ENCODE assay signal across 9 cellular contexts in the genomic region with DNA sequence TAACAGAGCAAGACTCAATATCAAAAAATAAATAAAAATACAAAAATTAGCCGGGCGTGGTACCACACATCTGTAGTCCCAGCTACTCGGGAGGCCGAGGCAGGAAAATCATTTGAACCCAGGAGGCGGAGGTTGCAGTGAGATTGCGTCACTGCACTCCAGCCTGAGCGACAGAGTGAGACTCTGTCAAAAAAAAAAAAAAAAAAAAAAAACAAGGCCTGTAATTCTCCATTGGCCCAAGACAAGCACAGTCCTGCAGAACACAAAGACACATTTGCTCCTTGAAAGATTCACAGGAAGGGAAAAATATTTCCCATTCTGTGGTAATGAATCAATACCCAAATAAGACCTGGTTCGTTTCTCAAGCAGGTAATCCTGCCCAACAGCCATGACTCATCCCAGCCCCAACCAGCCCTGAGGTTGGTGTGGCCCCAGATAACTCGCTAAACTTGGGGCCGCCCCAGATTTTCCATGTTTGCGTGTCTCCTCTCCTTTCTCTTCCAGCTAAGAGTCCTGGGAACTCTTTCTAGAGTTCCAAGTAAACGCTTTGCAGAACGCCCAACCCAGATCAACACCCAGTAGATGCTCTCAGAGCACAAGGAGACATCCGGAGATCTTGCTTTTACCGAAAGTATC. TPM values are rescaled to one million over a fixed set of nuclear protein-coding genes. Genes with fewer than 3 reads are reported as not detected.
DNase-seq lines count a peak whose midpoint lies in the region; ATAC-seq and TF ChIP-seq lines count a peak whose summit lies in the region.
"Had no signal": no experiment of that assay in that cellular context is flagged by ENCODE, and none has a peak within 500 bp of the region (broad histone marks: within the 10 kb centered on the region; RNA-seq: fewer than 3 reads in every experiment).

No MANE protein-coding gene starts in this region.

- no peak overlapping the region for H3K4me3 Mint-ChIP-seq in H9
- no peak overlapping the region for H3K4me3 Mint-ChIP-seq in stimulated activated naive CD8-positive, alpha-beta T cell treated with anti-CD3 and anti-CD28 coated beads, Interleukin-15, amount 100 ng/mL, for 72 hours
- H3K4me3 Mint-ChIP-seq: activated naive CD4-positive, alpha-beta T cell treated with anti-CD3 and anti-CD28 coated beads, Interleukin-2, amount 50 U/mL, for 24 hours had no signal

- intact Hi-C loops in ascending aorta (cut with DNase I): no loop called here

- no peak overlapping the region for H3K23ac ChIP-seq in H9 (ENCODE audit: insufficient read length, low read depth, low read length)

- H3K56ac ChIP-seq in H9 (ENCODE audit: insufficient read length, low read depth, low read length): no peak overlapping the region

- H3K27me3 Mint-ChIP-seq in H9 (ENCODE audit: low read depth): 0 out of 2 replicates have a peak, but pooled peaks cover 1% of the 10 kb centered on the region
- no peaks in the 10 kb centered on the region for H3K27me3 Mint-ChIP-seq in stimulated activated naive CD8-positive, alpha-beta T cell treated with anti-CD3 and anti-CD28 coated beads, Interleukin-15, amount 100 ng/mL, for 72 hours
- H3K27me3 Mint-ChIP-seq: activated naive CD4-positive, alpha-beta T cell treated with anti-CD3 and anti-CD28 coated beads, Interleukin-2, amount 50 U/mL, for 24 hours had no signal

- no peak overlapping the region for H4K91ac ChIP-seq in H9 (ENCODE audit: insufficient read length, low read depth, low read length)

- no peak overlapping the region for H3K18ac ChIP-seq in H9 (ENCODE audit: insufficient read length, low read depth, low read length)

- no peak overlapping the region for H2BK5ac ChIP-seq in H9 (ENCODE audit: insufficient read length, low read length)

- peaks cover 16 to 19% of the 10 kb centered on the region in 2 experiments for H3K4me1 Mint-ChIP-seq in H9
- H3K4me1 Mint-ChIP-seq in stimulated activated naive CD8-positive, alpha-beta T cell treated with anti-CD3 and anti-CD28 coated beads, Interleukin-15, amount 100 ng/mL, for 72 hours: peaks cover 55% of the 10 kb centered on the region

- no peak for TF ChIP-seq CTCF in H9 (conservative IDR thresholded peaks at IDR 0.05)
- no peak for TF ChIP-seq CTCF in RWPE2 (IDR thresholded peaks at IDR 0.05; ENCODE audit: poor library complexity, severe bottlenecking)
- no peak for TF ChIP-seq CTCF in foreskin keratinocyte (conservative IDR thresholded peaks at IDR 0.05)
- TF ChIP-seq CTCF in ascending aorta (IDR thresholded peaks at IDR 0.05): no peak

- H3K36me3 Mint-ChIP-seq in H9 (ENCODE audit: insufficient read depth in 1 of 3, low read depth in 3 of 3): 0 out of 7 replicates have a peak, but pooled peaks cover 0 to 4% (median 0%) of the 10 kb centered on the region in 3 experiments
- H3K36me3 Mint-ChIP-seq: activated naive CD4-positive, alpha-beta T cell treated with anti-CD3 and anti-CD28 coated beads, Interleukin-2, amount 50 U/mL, for 24 hours had no signal

- no peak overlapping the region for H2BK20ac ChIP-seq in H9 (ENCODE audit: low read depth, low read length, poor library complexity, severe bottlenecking)

- DNase-seq in H9 (no peak), RWPE2 (ENCODE audit: low spot score) (peak; percentile 98), foreskin keratinocyte (peak; percentile 99 to 100), ecto neural progenitor cell (ENCODE audit: low spot score) (no peak), ascending aorta (ENCODE audit: low spot score in 2 of 2) (no peak), NCI-H1092 treated with DMSO at 0.1 percent for 48 hours (lab: John Stamatoyannopoulos, UW) (no peak)
- DNase-seq in stimulated activated naive CD8-positive, alpha-beta T cell treated with anti-CD3 and anti-CD28 coated beads, Interleukin-15, amount 100 ng/mL, for 72 hours: peak in 1 of 2 donors; percentile 21
- DNase-seq: NCI-H524 treated with DMSO at 0.1 percent for 48 hours had no signal

- H3K36me3 ChIP-seq in RWPE2 (ENCODE audit: low read depth) (no peaks in the 10 kb centered on the region), ascending aorta (no peaks in the 10 kb centered on the region)

- H3K27ac ChIP-seq in H9 (ENCODE audit: insufficient read length, low read depth, low read length) (no peak overlapping the region), RWPE2 (ENCODE audit: poor library complexity, severe bottlenecking) (peak overlapping the region; percentile 97), foreskin keratinocyte (peak overlapping the region; percentile 94), ascending aorta (peak overlapping the region in 1 of 2 donors; percentile 22)

- no peak overlapping the region for H2BK120ac ChIP-seq in H9 (ENCODE audit: low read depth, low read length, poor library complexity, severe bottlenecking)

- H3K4me2 ChIP-seq in H9 (ENCODE audit: insufficient read depth, insufficient read length, low read length): no peak overlapping the region

- H3K9ac ChIP-seq in H9 (ENCODE audit: extremely low read depth, insufficient read length, low read length): no peak overlapping the region

- H3K27me3 ChIP-seq in H9 (ENCODE audit: insufficient read depth, low read length) (no peaks in the 10 kb centered on the region), RWPE2 (ENCODE audit: insufficient read depth, poor library complexity, severe bottlenecking) (no peaks in the 10 kb centered on the region), foreskin keratinocyte (no peaks in the 10 kb centered on the region), ascending aorta (no peaks in the 10 kb centered on the region)

- no peak overlapping the region for H3K4ac ChIP-seq in H9 (ENCODE audit: low read depth, low read length)

- H3K9me3 ChIP-seq in H9 (ENCODE audit: control insufficient read depth, low read depth, low read length) (no peaks in the 10 kb centered on the region), RWPE2 (ENCODE audit: severe bottlenecking) (no peaks in the 10 kb centered on the region), ascending aorta (no peaks in the 10 kb centered on the region)

- no peak overlapping the region for H4K8ac ChIP-seq in H9 (replicated peaks; ENCODE audit: insufficient read length, low read depth, low read length)

- H3K4me1 ChIP-seq in H9 (ENCODE audit: insufficient read depth, low read length) (no peaks in the 10 kb centered on the region), RWPE2 (ENCODE audit: insufficient read depth, poor library complexity, severe bottlenecking) (peaks cover 24% of the 10 kb centered on the region), foreskin keratinocyte (peaks cover 13% of the 10 kb centered on the region), ascending aorta (peaks cover 6 to 7% of the 10 kb centered on the region in 2 donors)

- no peak overlapping the region for H3T11ph ChIP-seq in H9 (ENCODE audit: low read length)

- no CpG with 5 or more reads among the region's 15 CpGs for WGBS in H9 (ENCODE audit: extremely low coverage, insufficient read length, low lambda C conversion rate)

- H2BK12ac ChIP-seq in H9 (ENCODE audit: insufficient read length, low read depth, low read length): no peak overlapping the region

- H3K23me2 ChIP-seq in H9 (ENCODE audit: insufficient read length, low read depth, low read length, poor library complexity, severe bottlenecking): no peaks in the 10 kb centered on the region

- H4K5ac ChIP-seq in H9 (ENCODE audit: insufficient read length, low read depth, low read length): no peak overlapping the region

- H3K79me2 ChIP-seq in H9 (ENCODE audit: insufficient read depth, low read length): no peaks in the 10 kb centered on the region

- no peaks in the 10 kb centered on the region for H3K79me1 ChIP-seq in H9 (ENCODE audit: insufficient read depth, low read depth, low read length, poor library complexity, severe bottlenecking)

- H2AK5ac ChIP-seq in H9 (ENCODE audit: insufficient read length, low read length): no peak overlapping the region

- H3K27ac Mint-ChIP-seq in H9: peak overlapping the region in 2 of 3 experiments; percentile 47 to 78; a peak in 2 of 7 replicates
- H3K27ac Mint-ChIP-seq in stimulated activated naive CD8-positive, alpha-beta T cell treated with anti-CD3 and anti-CD28 coated beads, Interleukin-15, amount 100 ng/mL, for 72 hours: no peak overlapping the region
- H3K27ac Mint-ChIP-seq: activated naive CD4-positive, alpha-beta T cell treated with anti-CD3 and anti-CD28 coated beads, Interleukin-2, amount 50 U/mL, for 24 hours had no signal

- ATAC-seq in RWPE2 (ENCODE audit: low read depth): peak; percentile 94
- peak; percentile 94 for ATAC-seq in foreskin keratinocyte
- peak; percentile 51 for ATAC-seq in stimulated activated naive CD8-positive, alpha-beta T cell treated with anti-CD3 and anti-CD28 coated beads, Interleukin-15, amount 100 ng/mL, for 72 hours

- H2BK15ac ChIP-seq in H9 (ENCODE audit: low read depth, low read length): no peak overlapping the region

- no peaks in the 10 kb centered on the region for H3K9me3 Mint-ChIP-seq in H9
- H3K9me3 Mint-ChIP-seq in stimulated activated naive CD8-positive, alpha-beta T cell treated with anti-CD3 and anti-CD28 coated beads, Interleukin-15, amount 100 ng/mL, for 72 hours: no peaks in the 10 kb centered on the region
- H3K9me3 Mint-ChIP-seq: activated naive CD4-positive, alpha-beta T cell treated with anti-CD3 and anti-CD28 coated beads, Interleukin-2, amount 50 U/mL, for 24 hours had no signal

- H2AFZ ChIP-seq in H9 (ENCODE audit: low read length): no peak overlapping the region

- H3K14ac ChIP-seq in H9 (ENCODE audit: insufficient read depth, low read length): no peak overlapping the region

- no peaks in the 10 kb centered on the region for H4K20me1 ChIP-seq in H9 (ENCODE audit: control insufficient read depth, insufficient read depth, insufficient read length)

- no peak overlapping the region for H3K4me3 ChIP-seq in RWPE2 (ENCODE audit: severe bottlenecking)
- H3K4me3 ChIP-seq in ascending aorta: no peak overlapping the region

RNA-seq across cellular contexts. Expression of gene SNN, which starts 40.3 kb away (rescaled TPM):
- total RNA-seq in H9 (2021): 43.9 and 44.2 TPM in 2 replicates
- total RNA-seq in foreskin keratinocyte: 11.5 and 14.2 TPM in 2 replicates
- polyA plus RNA-seq in foreskin keratinocyte: 7.9 and 11.4 TPM in 2 replicates
- 2.1 TPM for total RNA-seq in ascending aorta

RNA-seq across cellular contexts. Expression of gene LITAF, which starts 41.2 kb away (rescaled TPM):
- total RNA-seq in H9 (2021) (249 and 265 TPM in 2 replicates), foreskin keratinocyte (91.8 and 109 TPM in 2 replicates), ascending aorta (40.7 TPM)
- 83.9 and 86.1 TPM in 2 replicates for polyA plus RNA-seq in foreskin keratinocyte

Comparison
In these comparisons a context has a peak if more than half of its experiments do, and no peak if none do; other contexts are left out.
1. DNase-seq: peak in RWPE2 (single experiment) and foreskin keratinocyte (2 of 2); none in H9 (single experiment), ecto neural progenitor cell (single experiment), ascending aorta (0 of 2) and NCI-H1092 treated with DMSO at 0.1 percent for 48 hours (single experiment).
2. H3K27ac Mint-ChIP-seq: peak in H9 (2 of 3); none in stimulated activated naive CD8-positive, alpha-beta T cell treated with anti-CD3 and anti-CD28 coated beads, Interleukin-15, amount 100 ng/mL, for 72 hours (0 of 2).
3. Peak in every context shown above with its lines, with median percentiles within 50 percentile points of each other: ATAC-seq.